30 cellular contexts compared by ENCODE assay signal in the genomic region with DNA sequence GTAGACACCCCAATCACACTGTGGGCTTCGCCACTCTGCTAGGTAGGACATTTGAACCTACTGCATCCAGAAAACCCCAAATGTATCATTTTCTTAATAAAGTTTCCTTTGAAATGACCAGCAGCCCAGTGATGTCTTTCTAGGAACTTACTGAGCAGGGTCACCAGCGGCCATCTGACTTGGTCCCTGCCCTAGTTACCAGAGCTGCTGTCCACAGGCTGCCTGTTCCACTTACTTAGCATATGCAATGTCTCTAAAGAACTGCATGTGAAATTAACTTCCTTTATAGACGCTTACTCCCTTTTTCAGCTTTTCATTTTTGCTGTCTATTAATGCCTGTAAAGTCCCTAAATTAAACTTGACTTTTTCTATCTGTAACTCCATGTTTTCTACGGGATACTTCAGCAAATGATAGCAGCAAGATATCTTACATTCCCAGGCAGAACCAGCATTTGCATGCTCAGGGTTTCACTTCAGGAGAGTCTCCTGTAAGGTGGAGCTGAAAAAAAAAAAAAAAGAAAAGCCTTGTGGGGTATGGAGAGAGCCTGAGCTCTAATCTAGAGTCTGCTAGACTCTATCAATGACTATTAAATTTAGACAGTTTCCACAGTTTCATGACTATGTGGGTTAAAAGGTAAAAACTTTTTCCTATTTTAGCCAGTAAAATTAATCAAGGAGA.
"Had no signal": no experiment of that assay in that cellular context is flagged by ENCODE, and none has a peak within 500 bp of the region (broad histone marks: within the 10 kb centered on the region; RNA-seq: fewer than 3 reads in every experiment).

No MANE protein-coding gene starts in this region.

- H3K4me3 Mint-ChIP-seq: activated CD4-positive, alpha-beta memory T cell treated with anti-CD3 and anti-CD28 coated beads, Interleukin-2, amount 10 ng/mL, durations not matched to agents 7 days and 5 days; activated CD4-positive, alpha-beta T cell treated with anti-CD3 and anti-CD28 coated beads for 36 hours; activated CD4-positive, alpha-beta T cell treated with anti-CD3 and anti-CD28 coated beads, Interleukin-2, amount 10 ng/mL, durations not matched to agents 7 days and 5 days; activated naive CD4-positive, alpha-beta T cell treated with anti-CD3 and anti-CD28 coated beads, Interleukin-2, amount 10 ng/mL, durations not matched to agents 7 days and 5 days; activated naive CD8-positive, alpha-beta T cell treated with anti-CD3 and anti-CD28 coated beads, Interleukin-2, amount 10 ng/mL, durations not matched to agents 7 days and 5 days; activated T-cell treated with anti-CD3 and anti-CD28 coated beads, Interleukin-2, amount 50 U/mL, for 24 hours; activated T-cell treated with anti-CD3 and anti-CD28 coated beads, Interleukin-2, amount 50 U/mL, for 72 hours; central memory CD8-positive, alpha-beta T cell; dendritic cell treated with granulocyte-macrophage colony-stimulating factor and Interleukin-4, amounts not matched to agents 40 ng/mL and 50 ng/mL, for 4 days; effector memory CD8-positive, alpha-beta T cell; T-helper 17 cell; T-helper 2 cell treated with Interferon-gamma antibody and Interleukin-4, amounts not matched to agents 5 μg/mL and 100 μg/mL, for 36 hours had no signal

- H3K27me3 ChIP-seq: brain microvascular endothelial cell, esophagus squamous epithelium, heart left ventricle had no signal

- H3K36me3 ChIP-seq: brain microvascular endothelial cell, esophagus squamous epithelium, heart left ventricle, WERI-Rb-1 had no signal

- H3K4me1 Mint-ChIP-seq: activated CD4-positive, alpha-beta memory T cell treated with anti-CD3 and anti-CD28 coated beads, Interleukin-2, amount 10 ng/mL, durations not matched to agents 7 days and 5 days; activated CD4-positive, alpha-beta T cell treated with anti-CD3 and anti-CD28 coated beads for 36 hours; activated CD4-positive, alpha-beta T cell treated with anti-CD3 and anti-CD28 coated beads, Interleukin-2, amount 10 ng/mL, durations not matched to agents 7 days and 5 days; activated naive CD4-positive, alpha-beta T cell treated with anti-CD3 and anti-CD28 coated beads, Interleukin-2, amount 10 ng/mL, durations not matched to agents 7 days and 5 days; activated naive CD8-positive, alpha-beta T cell treated with anti-CD3 and anti-CD28 coated beads, Interleukin-2, amount 10 ng/mL, durations not matched to agents 7 days and 5 days; central memory CD8-positive, alpha-beta T cell; T-helper 17 cell had no signal

- H3K4me1 ChIP-seq: esophagus squamous epithelium, heart left ventricle had no signal

- H3K9me3 Mint-ChIP-seq: activated CD4-positive, alpha-beta memory T cell treated with anti-CD3 and anti-CD28 coated beads, Interleukin-2, amount 10 ng/mL, durations not matched to agents 7 days and 5 days; activated CD4-positive, alpha-beta T cell treated with anti-CD3 and anti-CD28 coated beads, Interleukin-2, amount 10 ng/mL, durations not matched to agents 7 days and 5 days; activated naive CD4-positive, alpha-beta T cell treated with anti-CD3 and anti-CD28 coated beads, Interleukin-2, amount 10 ng/mL, durations not matched to agents 7 days and 5 days; activated T-cell treated with anti-CD3 and anti-CD28 coated beads, Interleukin-2, amount 50 U/mL, for 24 hours; dendritic cell treated with granulocyte-macrophage colony-stimulating factor and Interleukin-4, amounts not matched to agents 40 ng/mL and 50 ng/mL, for 4 days; T-helper 2 cell treated with Interferon-gamma antibody and Interleukin-4, amounts not matched to agents 5 μg/mL and 100 μg/mL, for 36 hours had no signal

- H3K4me3 ChIP-seq: coronary artery, esophagus squamous epithelium, heart left ventricle had no signal

- ATAC-seq: activated CD4-positive, alpha-beta T cell treated with anti-CD3 and anti-CD28 coated beads for 36 hours; activated naive CD4-positive, alpha-beta T cell treated with anti-CD3 and anti-CD28 coated beads, Interleukin-2, amount 50 U/mL, for 72 hours; activated T-cell treated with anti-CD3 and anti-CD28 coated beads, Interleukin-2, amount 50 U/mL, for 72 hours; effector memory CD8-positive, alpha-beta T cell; heart left ventricle; T-helper 17 cell had no signal

- H3K36me3 Mint-ChIP-seq: activated naive CD4-positive, alpha-beta T cell treated with anti-CD3 and anti-CD28 coated beads, Interleukin-2, amount 10 ng/mL, durations not matched to agents 7 days and 5 days; activated naive CD8-positive, alpha-beta T cell treated with anti-CD3 and anti-CD28 coated beads, Interleukin-2, amount 10 ng/mL, durations not matched to agents 7 days and 5 days had no signal

- H3K27me3 Mint-ChIP-seq: activated CD4-positive, alpha-beta memory T cell treated with anti-CD3 and anti-CD28 coated beads, Interleukin-2, amount 10 ng/mL, durations not matched to agents 7 days and 5 days; activated CD4-positive, alpha-beta T cell treated with anti-CD3 and anti-CD28 coated beads for 36 hours; activated CD4-positive, alpha-beta T cell treated with anti-CD3 and anti-CD28 coated beads, Interleukin-2, amount 10 ng/mL, durations not matched to agents 7 days and 5 days; activated naive CD4-positive, alpha-beta T cell treated with anti-CD3 and anti-CD28 coated beads, Interleukin-2, amount 10 ng/mL, durations not matched to agents 7 days and 5 days; activated naive CD8-positive, alpha-beta T cell treated with anti-CD3 and anti-CD28 coated beads, Interleukin-2, amount 10 ng/mL, durations not matched to agents 7 days and 5 days; activated T-cell treated with anti-CD3 and anti-CD28 coated beads, Interleukin-2, amount 50 U/mL, for 24 hours; central memory CD8-positive, alpha-beta T cell; dendritic cell treated with granulocyte-macrophage colony-stimulating factor and Interleukin-4, amounts not matched to agents 40 ng/mL and 50 ng/mL, for 4 days; effector memory CD8-positive, alpha-beta T cell; T-helper 17 cell had no signal

- H3K27ac ChIP-seq: brain microvascular endothelial cell, coronary artery, epithelial cell of prostate, esophagus squamous epithelium, heart left ventricle, WERI-Rb-1 had no signal

- DNase-seq: activated CD4-positive, alpha-beta memory T cell treated with anti-CD3 and anti-CD28 coated beads, Interleukin-2, amount 10 ng/mL, durations not matched to agents 7 days and 5 days; activated CD4-positive, alpha-beta T cell treated with anti-CD3 and anti-CD28 coated beads for 36 hours; activated CD4-positive, alpha-beta T cell treated with anti-CD3 and anti-CD28 coated beads, Interleukin-2, amount 10 ng/mL, durations not matched to agents 7 days and 5 days; activated CD4-positive, alpha-beta T cell treated with anti-CD3 and anti-CD28 coated beads, Interleukin-2, amount 50 U/mL, for 4 hours; activated CD4-positive, CD25-positive, alpha-beta regulatory T cell; activated CD4-positive, CD25-positive, alpha-beta regulatory T cell treated with anti-CD3 and anti-CD28 coated beads, Interleukin-2, amount 50 U/mL, for 72 hours; activated CD8-positive, alpha-beta memory T cell treated with anti-CD3 and anti-CD28 coated beads, Interleukin-2, amount 50 U/mL, for 48 hours; activated gamma-delta T cell; activated naive CD4-positive, alpha-beta T cell; activated naive CD4-positive, alpha-beta T cell treated with anti-CD3 and anti-CD28 coated beads, Interleukin-2, amount 10 ng/mL, durations not matched to agents 7 days and 5 days; activated naive CD8-positive, alpha-beta T cell treated with anti-CD3 and anti-CD28 coated beads, Interleukin-2, amount 10 ng/mL, durations not matched to agents 7 days and 5 days; activated T-cell treated with anti-CD3 and anti-CD28 coated beads for 4 hours; activated T-cell treated with anti-CD3 and anti-CD28 coated beads, Interleukin-2, amount 50 U/mL, for 24 hours; activated T-cell treated with anti-CD3 and anti-CD28 coated beads, Interleukin-2, amount 50 U/mL, for 72 hours; brain microvascular endothelial cell; effector CD4-positive, alpha-beta T cell; effector memory CD8-positive, alpha-beta T cell; esophagus squamous epithelium; foreskin melanocyte; heart left ventricle; T-helper 1 cell; T-helper 17 cell; T1000; WERI-Rb-1 had no signal

- H3K9me3 ChIP-seq: esophagus squamous epithelium, heart left ventricle had no signal

- H3K27ac Mint-ChIP-seq: activated CD4-positive, alpha-beta memory T cell treated with anti-CD3 and anti-CD28 coated beads, Interleukin-2, amount 10 ng/mL, durations not matched to agents 7 days and 5 days; activated CD4-positive, alpha-beta T cell treated with anti-CD3 and anti-CD28 coated beads for 36 hours; activated CD4-positive, alpha-beta T cell treated with anti-CD3 and anti-CD28 coated beads, Interleukin-2, amount 10 ng/mL, durations not matched to agents 7 days and 5 days; activated naive CD4-positive, alpha-beta T cell treated with anti-CD3 and anti-CD28 coated beads, Interleukin-2, amount 10 ng/mL, durations not matched to agents 7 days and 5 days; activated naive CD4-positive, alpha-beta T cell treated with anti-CD3 and anti-CD28 coated beads, Interleukin-2, amount 50 U/mL, for 72 hours; activated naive CD8-positive, alpha-beta T cell treated with anti-CD3 and anti-CD28 coated beads, Interleukin-2, amount 10 ng/mL, durations not matched to agents 7 days and 5 days; activated T-cell treated with anti-CD3 and anti-CD28 coated beads, Interleukin-2, amount 50 U/mL, for 24 hours; activated T-cell treated with anti-CD3 and anti-CD28 coated beads, Interleukin-2, amount 50 U/mL, for 72 hours; dendritic cell treated with granulocyte-macrophage colony-stimulating factor and Interleukin-4, amounts not matched to agents 40 ng/mL and 50 ng/mL, for 4 days; effector memory CD8-positive, alpha-beta T cell; T-helper 17 cell; T-helper 2 cell treated with Interferon-gamma antibody and Interleukin-4, amounts not matched to agents 5 μg/mL and 100 μg/mL, for 36 hours had no signal
